16 cellular contexts compared by ENCODE assay signal in the genomic region with DNA sequence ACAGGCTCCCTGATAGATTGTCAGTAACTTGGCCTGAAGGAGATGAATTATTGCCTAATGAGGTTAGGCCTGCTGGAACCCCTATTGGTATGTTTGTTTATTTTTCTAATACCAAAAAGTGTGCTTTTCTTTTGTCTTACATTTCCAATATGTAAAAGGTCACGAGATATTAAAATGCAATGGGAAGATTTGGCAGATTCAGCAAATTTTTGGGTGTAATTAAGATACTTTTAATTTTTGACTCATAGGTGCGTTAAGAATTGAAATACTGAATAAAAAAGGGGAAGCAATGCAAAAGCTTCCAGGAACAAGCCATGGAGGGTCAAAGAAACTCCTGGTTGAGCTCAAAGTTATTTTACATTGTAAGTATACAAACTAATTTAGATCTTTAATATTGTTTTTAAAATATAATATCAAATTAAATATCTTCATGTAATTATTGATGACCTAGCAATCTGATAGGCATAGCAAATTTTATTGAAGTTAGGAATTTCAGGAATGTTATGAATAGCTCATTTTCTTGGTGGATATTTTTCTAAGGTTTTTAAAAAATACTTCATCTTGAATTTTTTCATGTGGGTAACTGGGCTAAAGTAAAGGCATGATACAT.
"Had no signal": no experiment of that assay in that cellular context is flagged by ENCODE, and none has a peak within 500 bp of the region (broad histone marks: within the 10 kb centered on the region; RNA-seq: fewer than 3 reads in every experiment).

No MANE protein-coding gene starts in this region.

- H3K36me3 ChIP-seq: uterus had no signal

- H3K9me3 ChIP-seq: tibial artery, uterus had no signal

- H3K4me3 Mint-ChIP-seq: activated naive CD8-positive, alpha-beta T cell treated with anti-CD3 and anti-CD28 coated beads for 36 hours; activated T-cell treated with anti-CD3 and anti-CD28 coated beads, Interleukin-2, amount 50 U/mL, for 4 hours; natural killer cell treated with Interleukin-12 subunit alpha and Interleukin-12 subunit beta and Interleukin-15 and Interleukin-18, amount 100 ng/mL, for 72 hours; T-helper 2 cell treated with Interferon-gamma antibody and Interleukin-4, amounts not matched to agents 5 μg/mL and 100 μg/mL, for 36 hours had no signal

- ATAC-seq: activated CD4-positive, CD25-positive, alpha-beta regulatory T cell treated with anti-CD3 and anti-CD28 coated beads, Interleukin-2, amount 50 U/mL, for 24 hours; activated T-cell treated with anti-CD3 and anti-CD28 coated beads, Interleukin-2, amount 50 U/mL, for 4 hours; natural killer cell treated with Interleukin-12 subunit alpha and Interleukin-12 subunit beta and Interleukin-15 and Interleukin-18, amount 100 ng/mL, for 72 hours had no signal

- DNase-seq: activated CD4-positive, alpha-beta T cell treated with anti-CD3 and anti-CD28 coated beads, Interleukin-2, amount 50 U/mL, for 1 hour; activated effector memory CD4-positive, alpha-beta T cell treated with anti-CD3 and anti-CD28 coated beads, Interleukin-2, amount 50 U/mL, for 16 hours; activated naive CD8-positive, alpha-beta T cell treated with anti-CD3 and anti-CD28 coated beads for 36 hours; activated T-cell treated with anti-CD3 and anti-CD28 coated beads, Interleukin-2, amount 50 U/mL, for 4 hours; aorta; cerebellar nuclear complex; head of caudate nucleus; occipital lobe; stimulated activated CD4-positive, alpha-beta T cell treated with anti-CD3 and anti-CD28 coated beads, Interleukin-4, amount 100 ng/mL, for 24 hours; stimulated activated naive CD4-positive, alpha-beta T cell; tibial artery; uterus had no signal

- H3K27ac ChIP-seq: skin epidermis, tibial artery, uterus had no signal

- H3K27ac Mint-ChIP-seq: T-helper 2 cell treated with Interferon-gamma antibody and Interleukin-4, amounts not matched to agents 5 μg/mL and 100 μg/mL, for 36 hours had no signal

- H3K9me3 Mint-ChIP-seq: activated naive CD8-positive, alpha-beta T cell treated with anti-CD3 and anti-CD28 coated beads for 36 hours; activated T-cell treated with anti-CD3 and anti-CD28 coated beads, Interleukin-2, amount 50 U/mL, for 4 hours; natural killer cell treated with Interleukin-12 subunit alpha and Interleukin-12 subunit beta and Interleukin-15 and Interleukin-18, amount 100 ng/mL, for 72 hours; T-helper 2 cell treated with Interferon-gamma antibody and Interleukin-4, amounts not matched to agents 5 μg/mL and 100 μg/mL, for 36 hours had no signal

- H3K27me3 ChIP-seq: tibial artery, uterus had no signal

- H3K4me1 ChIP-seq: tibial artery, uterus had no signal

- H3K4me3 ChIP-seq: skin epidermis, tibial artery, uterus had no signal

- H3K27me3 Mint-ChIP-seq: activated naive CD8-positive, alpha-beta T cell treated with anti-CD3 and anti-CD28 coated beads for 36 hours; natural killer cell treated with Interleukin-12 subunit alpha and Interleukin-12 subunit beta and Interleukin-15 and Interleukin-18, amount 100 ng/mL, for 72 hours had no signal
